8 cellular contexts compared by ENCODE assay signal in the genomic region with DNA sequence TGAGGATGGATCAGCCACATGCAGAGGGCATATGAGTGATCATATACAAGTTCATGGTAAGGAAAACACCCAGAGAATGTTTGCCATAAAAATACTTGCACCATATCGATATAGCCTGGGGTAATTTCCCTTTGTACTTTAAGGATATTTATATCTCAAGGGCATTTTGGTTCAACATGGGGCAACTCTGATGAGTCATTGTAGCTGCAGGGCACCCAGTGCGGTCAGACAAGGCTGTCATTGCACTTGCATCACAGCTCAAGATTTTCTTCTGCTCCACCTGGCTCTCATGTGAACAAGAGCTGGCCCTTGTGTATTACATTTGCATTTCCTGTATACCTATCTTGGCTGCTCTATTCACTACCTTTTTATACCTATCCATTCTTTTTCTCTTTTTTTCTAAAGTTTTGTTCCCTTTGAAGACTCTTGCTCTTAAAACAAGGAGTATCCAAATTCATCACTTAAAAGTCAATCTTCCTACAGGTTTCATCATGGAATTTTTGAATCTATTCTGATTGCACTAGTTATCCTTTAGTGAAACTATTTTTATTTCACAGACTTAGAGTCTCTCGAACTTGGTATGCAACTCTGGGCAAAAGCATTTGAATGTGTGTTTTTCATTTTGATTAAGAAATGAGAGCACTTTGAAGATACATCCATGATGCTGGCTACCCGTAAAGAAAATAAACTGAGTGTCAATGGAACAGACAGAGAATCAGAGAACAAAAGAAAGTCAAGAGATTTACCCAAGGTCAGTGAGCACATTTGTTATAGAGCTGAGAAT.
DNase-seq lines count a peak whose midpoint lies in the region; ATAC-seq and TF ChIP-seq lines count a peak whose summit lies in the region.

No MANE protein-coding gene starts in this region.

- H3K4me3 ChIP-seq in right atrium auricular region (no peak overlapping the region), breast epithelium (no peak overlapping the region), skeletal muscle satellite cell (ENCODE audit: low read length) (no peak overlapping the region)

- DNase-seq in Right ventricle myocardium superior (no peak), right atrium auricular region (ENCODE audit: low spot score) (no peak), LoVo (ENCODE audit: low spot score) (peak; percentile 64), breast epithelium (ENCODE audit: low spot score in 2 of 2) (peak; percentile 50 to 61), omental fat pad (ENCODE audit: low spot score) (no peak), NAMALWA (ENCODE audit: low spot score) (no peak)
- DNase-seq in activated CD4-positive, alpha-beta T cell treated with anti-CD3 and anti-CD28 coated beads, Interleukin-2, amount 50 U/mL, for 4 hours = no peak

- TF ChIP-seq POLR2A in breast epithelium (IDR thresholded peaks at IDR 0.05) = no peak

- intact Hi-C loops in Right ventricle myocardium superior (cut with DNase I) (no loop called here), breast epithelium (cut with DNase I; ENCODE audit: low total_unique reads) (no loop called here)

- H3K9me3 ChIP-seq in right atrium auricular region (no peaks in the 10 kb centered on the region), breast epithelium (no peaks in the 10 kb centered on the region), skeletal muscle satellite cell (replicated peaks; ENCODE audit: low read length) (no peaks in the 10 kb centered on the region)

- H3K36me3 ChIP-seq in right atrium auricular region (no peaks in the 10 kb centered on the region), breast epithelium (no peaks in the 10 kb centered on the region), skeletal muscle satellite cell (ENCODE audit: insufficient read depth, low read length) (no peaks in the 10 kb centered on the region)

- H3K27ac ChIP-seq in right atrium auricular region (no peak overlapping the region), breast epithelium (no peak overlapping the region)

- H3K9ac ChIP-seq in skeletal muscle satellite cell (ENCODE audit: low read depth, low read length) = no peak overlapping the region

- peak overlapping the region; percentile 34 for H3K4me2 ChIP-seq in skeletal muscle satellite cell (ENCODE audit: low read length)

- H3K4me1 ChIP-seq in right atrium auricular region (peaks cover 0 to 11% of the 10 kb centered on the region in 2 donors), breast epithelium (no peaks in the 10 kb centered on the region), skeletal muscle satellite cell (ENCODE audit: control insufficient read depth, insufficient read depth, low read length) (peaks cover 15% of the 10 kb centered on the region)

- H3K27me3 ChIP-seq in right atrium auricular region = no peaks in the 10 kb centered on the region
- no peaks in the 10 kb centered on the region for H3K27me3 ChIP-seq in breast epithelium
- H3K27me3 ChIP-seq in skeletal muscle satellite cell (ENCODE audit: control insufficient read depth, insufficient read depth, low read length) = no peaks in the 10 kb centered on the region

- no peak for TF ChIP-seq CTCF in right atrium auricular region (IDR thresholded peaks at IDR 0.05)
- no peak for TF ChIP-seq CTCF in breast epithelium (IDR thresholded peaks at IDR 0.05)
- TF ChIP-seq CTCF in omental fat pad (IDR thresholded peaks at IDR 0.05) = no peak

- ATAC-seq in Right ventricle myocardium superior (ENCODE audit: poor library complexity) (peak; percentile 88), omental fat pad (ENCODE audit: low FRiP score) (no peak)

Comparison
In these comparisons a context has a peak if more than half of its experiments do, and no peak if none do; other contexts are left out.
1. DNase-seq: peak in LoVo (single experiment) and breast epithelium (2 of 2); none in Right ventricle myocardium superior (single experiment), right atrium auricular region (single experiment), omental fat pad (single experiment), activated CD4-positive, alpha-beta T cell treated with anti-CD3 and anti-CD28 coated beads, Interleukin-2, amount 50 U/mL, for 4 hours (0 of 2) and NAMALWA (single experiment).